Comparison of ENCODE assay signal across 14 cellular contexts in the genomic region with DNA sequence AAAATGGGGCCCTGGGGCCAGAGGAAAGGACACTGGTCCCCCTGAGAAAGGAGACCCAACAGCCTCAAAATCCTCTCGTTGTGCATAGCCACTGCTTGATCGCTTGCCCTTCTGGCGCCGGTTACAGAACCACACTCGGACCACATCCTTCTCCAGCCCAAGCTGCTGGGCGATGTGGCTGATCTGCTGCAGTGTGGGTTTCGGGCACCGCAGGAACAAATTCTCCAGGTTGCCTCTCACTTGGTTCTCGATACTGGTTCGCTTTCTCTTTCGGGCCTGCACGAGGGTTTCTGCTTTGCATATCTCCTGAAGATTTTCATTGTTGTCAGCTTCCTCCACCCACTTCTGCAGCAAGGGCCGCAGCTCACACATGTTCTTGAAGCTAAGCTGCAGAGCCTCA. TPM values are rescaled to one million over a fixed set of nuclear protein-coding genes. Genes with fewer than 3 reads are reported as not detected.
"Had no signal": no experiment of that assay in that cellular context is flagged by ENCODE, and none has a peak within 500 bp of the region (broad histone marks: within the 10 kb centered on the region; RNA-seq: fewer than 3 reads in every experiment).

No MANE protein-coding gene starts in this region.

RNA-seq across cellular contexts. Expression of gene CLEC4A, which starts 10.5 kb away (rescaled TPM):
- total RNA-seq: PC-9 had no signal

RNA-seq across cellular contexts. Expression of gene ZNF705A, which starts 22.9 kb away (rescaled TPM):
- total RNA-seq: activated CD4-positive, alpha-beta memory T cell treated with anti-CD3 and anti-CD28 coated beads, Interleukin-2, amount 10 ng/mL, durations not matched to agents 7 days and 5 days; activated CD8-positive, alpha-beta memory T cell treated with anti-CD3 and anti-CD28 coated beads, Interleukin-2, amount 10 ng/mL, durations not matched to agents 7 days and 5 days; activated naive CD8-positive, alpha-beta T cell treated with anti-CD3 and anti-CD28 coated beads, Interleukin-2, amount 10 ng/mL, durations not matched to agents 7 days and 5 days; adrenal gland; astrocyte; body of pancreas; breast epithelium; cardiac septum; M059J; OCI-LY7; PC-9; Right ventricle myocardium inferior; SK-MEL-5; T-cell had no signal
- polyA plus RNA-seq: adrenal gland had no signal
